In genomic region chr4:11214281-11214680, GRCh38 we compare ENCODE assay signal across 21 cellular contexts.
"Had no signal": no experiment of that assay in that cellular context is flagged by ENCODE, and none has a peak within 500 bp of the region (broad histone marks: within the 10 kb centered on the region; RNA-seq: fewer than 3 reads in every experiment).

No MANE protein-coding gene starts in this region.

- H3K9me3 ChIP-seq: Peyer's patch, SJSA1 had no signal

- H3K27me3 ChIP-seq: brain microvascular endothelial cell, cardiac muscle cell, Peyer's patch, SJSA1 had no signal

- H3K4me1 ChIP-seq: Peyer's patch, SJSA1 had no signal

- H3K4me3 ChIP-seq: cardiac muscle cell, Peyer's patch, SJSA1 had no signal

- H3K36me3 ChIP-seq: brain microvascular endothelial cell, cardiac muscle cell, Peyer's patch, SJSA1 had no signal

- H3K27ac ChIP-seq: brain microvascular endothelial cell, cardiac muscle cell, Peyer's patch, RWPE1, SJSA1 had no signal

- ATAC-seq: activated CD4-positive, CD25-positive, alpha-beta regulatory T cell treated with anti-CD3 and anti-CD28 coated beads, Interleukin-2, amount 50 U/mL, for 24 hours; activated T-helper 17 cell treated with anti-CD3 and anti-CD28 coated beads, Interleukin-2, amount 50 U/mL, for 72 hours; SK-N-SH treated with all-trans-retinoic acid at 6 μM for 48 hours had no signal

- DNase-seq: activated CD4-positive, alpha-beta T cell treated with anti-CD3 and anti-CD28 coated beads for 48 hours; activated CD4-positive, alpha-beta T cell treated with anti-CD3 and anti-CD28 coated beads, Interleukin-2, amount 50 U/mL, for 48 hours; activated gamma-delta T cell; activated naive CD4-positive, alpha-beta T cell treated with anti-CD3 and anti-CD28 coated beads for 36 hours; activated T-cell treated with anti-CD3 and anti-CD28 coated beads, Interleukin-2, amount 50 U/mL, for 48 hours; brain microvascular endothelial cell; KG1; NCI-H1092; NCI-H1417 treated with DMSO at 0.1 percent for 48 hours; NCI-H1694 treated with DMSO at 0.1 percent for 48 hours; NCI-H2029 treated with DMSO at 0.1 percent for 48 hours; NCI-H510A treated with DMSO at 0.1 percent for 48 hours; Peyer's patch; Right ventricle myocardium superior; SW 1271 had no signal
